9 cellular contexts compared by ENCODE assay signal in the genomic region with DNA sequence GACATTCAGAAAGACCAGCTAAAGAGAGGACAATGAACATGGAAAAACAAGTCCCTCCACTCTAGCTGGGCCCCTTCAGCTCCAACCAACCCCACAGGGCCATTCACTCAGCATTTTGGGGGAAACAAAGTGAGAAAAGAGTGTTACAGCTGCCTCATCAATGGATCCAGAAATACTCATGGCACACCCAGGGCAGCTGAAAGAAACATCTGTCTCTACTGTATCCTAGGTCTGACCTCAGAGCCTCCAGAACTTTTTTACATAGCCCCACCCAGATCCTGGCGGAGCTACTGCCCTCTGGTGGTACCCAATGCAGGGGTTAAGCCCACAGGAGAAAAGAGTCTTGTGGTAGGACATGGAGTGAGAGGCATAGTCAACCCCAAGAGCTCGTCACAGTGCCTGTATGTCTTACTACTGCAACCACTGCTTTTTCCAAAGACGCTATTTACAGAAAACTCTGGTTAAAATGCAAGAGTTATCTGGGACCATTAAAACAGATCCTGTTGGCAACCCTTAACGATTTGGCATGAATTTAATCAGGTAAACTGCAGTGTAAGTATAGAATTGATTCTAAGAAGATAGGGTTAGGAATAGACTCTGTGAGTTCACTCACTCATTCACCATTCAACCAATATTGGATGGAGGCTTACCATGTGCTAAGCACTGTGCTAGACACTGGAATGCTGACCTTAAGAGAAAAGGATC. TPM values are rescaled to one million over a fixed set of nuclear protein-coding genes. Genes with fewer than 3 reads are reported as not detected.
DNase-seq lines count a peak whose midpoint lies in the region; ATAC-seq and TF ChIP-seq lines count a peak whose summit lies in the region.
"Had no signal": no experiment of that assay in that cellular context is flagged by ENCODE, and none has a peak within 500 bp of the region (broad histone marks: within the 10 kb centered on the region; RNA-seq: fewer than 3 reads in every experiment).

No MANE protein-coding gene starts in this region.

- peak overlapping the region; percentile 5 for H3K4me2 ChIP-seq in HCT116 (ENCODE audit: low read length)
- no peak overlapping the region for H3K4me2 ChIP-seq in neural cell (ENCODE audit: low read length)

- peaks cover 47 to 59% of the 10 kb centered on the region in 2 experiments for H3K4me1 ChIP-seq in HCT116 (ENCODE audit: control insufficient read depth in 1 of 2, insufficient read depth in 2 of 2, low read length in 2 of 2)

- H3K9me2 ChIP-seq in HCT116 (ENCODE audit: insufficient read depth) = no peaks in the 10 kb centered on the region
- no peaks in the 10 kb centered on the region for H3K9me2 ChIP-seq in neural cell (ENCODE audit: insufficient read depth, low read length)

- TF ChIP-seq RAD21 in HCT116 (IDR thresholded peaks at IDR 0.05; ENCODE audit: low read depth) = peak; percentile 80
- TF ChIP-seq RAD21 in neural cell (conservative IDR thresholded peaks at IDR 0.05) = no peak

- TF ChIP-seq CTCF in HCT116 (IDR thresholded peaks at IDR 0.05 in 2 of 3, conservative IDR thresholded peaks at IDR 0.05 in 1 of 3; ENCODE audit: borderline replicate concordance in 1 of 3, insufficient read depth in 1 of 3, low read depth in 2 of 3, low read length in 2 of 3) (peak; percentile 83 to 98 (median 90)), brain (conservative IDR thresholded peaks at IDR 0.05) (peak; percentile 25 to 39), neural cell (IDR thresholded peaks at IDR 0.05; ENCODE audit: poor library complexity, severe bottlenecking) (peak; percentile 13), mesothelial cell of epicardium (IDR thresholded peaks at IDR 0.05; ENCODE audit: unreplicated experiment) (no peak)

- CTCF ChIA-PET in HCT116 (lab: Charles Lee) = interaction anchor here (0.6 to 4.6 kb wide), 19 partner anchors 9 to 1143 kb away, joined by 3 to 108 read pairs (median 4); a partner anchor contains a TSS

- H3K27me3 ChIP-seq in HCT116 (ENCODE audit: insufficient read depth, low read length) = no peaks in the 10 kb centered on the region
- H3K27me3 ChIP-seq in neural cell (ENCODE audit: insufficient read depth, low read depth, low read length) = no peaks in the 10 kb centered on the region

- H3F3A ChIP-seq in neural cell (ENCODE audit: insufficient read depth, low read length, poor library complexity, severe bottlenecking) = no peaks in the 10 kb centered on the region

- TF ChIP-seq POLR2A in HCT116 (IDR thresholded peaks at IDR 0.05; ENCODE audit: borderline replicate concordance, extremely low read depth, insufficient read depth, insufficient read length) = no peak

- H3K79me2 ChIP-seq in HCT116 (ENCODE audit: insufficient read depth, low read length) (no peaks in the 10 kb centered on the region), neural cell (replicated peaks; ENCODE audit: insufficient read depth, low read length) (no peaks in the 10 kb centered on the region)

- H3K27ac Mint-ChIP-seq in brain = peak overlapping the region in 1 of 5 experiments; percentile 27
- H3K27ac Mint-ChIP-seq in mesothelial cell of epicardium = no peak overlapping the region

- H4K20me1 ChIP-seq in HCT116 (ENCODE audit: insufficient read depth) (no peaks in the 10 kb centered on the region), neural cell (ENCODE audit: insufficient read depth) (no peaks in the 10 kb centered on the region)

- H3K27me3 Mint-ChIP-seq in brain (no peaks in the 10 kb centered on the region), mesothelial cell of epicardium (ENCODE audit: low read depth) (no peaks in the 10 kb centered on the region)

- TF ChIP-seq EP300 in neural cell (conservative IDR thresholded peaks at IDR 0.05; ENCODE audit: poor library complexity, severe bottlenecking) = no peak

- H3K36me3 ChIP-seq in HCT116 (ENCODE audit: control insufficient read depth in 1 of 2, insufficient read depth in 2 of 2, low read length in 2 of 2) = no peaks in the 10 kb centered on the region
- H3K36me3 ChIP-seq in neural cell (ENCODE audit: insufficient read depth, low read length) = no peaks in the 10 kb centered on the region

- H3K4me3 ChIP-seq in HCT116 (replicated peaks in 1 of 2; ENCODE audit: low read depth in 1 of 2, low read length in 2 of 2) (no peak overlapping the region), neural cell (ENCODE audit: low read length) (no peak overlapping the region)
- H3K4me3 ChIP-seq: lung had no signal

- RAD21 ChIA-PET in HCT116 (lab: Charles Lee; ENCODE audit: low non-redundant PET in 1 of 2, low total read pairs in 2 of 2, uncharacterized antibody in 2 of 2, unreplicated experiment in 2 of 2) = interaction anchor here in 1 of 2 experiments (1.5 to 4.3 kb wide), 2 partner anchors 18 to 25 kb away, joined by 4 to 26 read pairs; no protein-coding TSS in a partner anchor

- H3K27ac ChIP-seq in HCT116 (ENCODE audit: low read depth, low read length) = no peak overlapping the region
- no peak overlapping the region for H3K27ac ChIP-seq in neural cell (ENCODE audit: low read length)

- H3K9me3 Mint-ChIP-seq in brain (no peaks in the 10 kb centered on the region), mesothelial cell of epicardium (no peaks in the 10 kb centered on the region)

- ATAC-seq in HCT116 = peak; percentile 83

- DNase-seq in CMK (ENCODE audit: low read depth) = peak; percentile 47
- DNase-seq in HCT116 (ENCODE audit: low read depth, low spot score) = no peak
- peak; percentile 64 for DNase-seq in RPMI8226
- DNase-seq in NCI-H128 (lab: John Stamatoyannopoulos, UW; ENCODE audit: unreplicated experiment) = no peak
- DNase-seq in DMS114 treated with DMSO at 0.1 percent for 48 hours (lab: John Stamatoyannopoulos, UW; ENCODE audit: unreplicated experiment) = no peak
- DNase-seq in mesothelial cell of epicardium (ENCODE audit: low spot score in 2 of 2, unreplicated experiment in 2 of 2) = no peak

- H2AFZ ChIP-seq in HCT116 (ENCODE audit: low read depth, low read length, poor library complexity, severe bottlenecking) (no peak overlapping the region), neural cell (ENCODE audit: low read depth, low read length) (no peak overlapping the region)

- H3K9ac ChIP-seq in HCT116 (ENCODE audit: low read length) (no peak overlapping the region), neural cell (ENCODE audit: low read length) (no peak overlapping the region)

- peaks cover 34% of the 10 kb centered on the region for H3K4me1 Mint-ChIP-seq in brain
- peaks cover 7% of the 10 kb centered on the region for H3K4me1 Mint-ChIP-seq in mesothelial cell of epicardium

- H3K36me3 Mint-ChIP-seq in brain (no peaks in the 10 kb centered on the region), mesothelial cell of epicardium (no peaks in the 10 kb centered on the region)

- H3K9me3 ChIP-seq in HCT116 (ENCODE audit: control insufficient read depth in 1 of 2, insufficient read depth in 1 of 2, low read depth in 1 of 2, low read length in 2 of 2) (no peaks in the 10 kb centered on the region), neural cell (ENCODE audit: low read length) (no peaks in the 10 kb centered on the region)

- intact Hi-C loops in HCT116 (cut with micrococcal nuclease) = loop anchor here (1.0 kb wide), 1 partner anchor 25 kb away; no protein-coding TSS in a partner anchor

- POLR2A ChIA-PET in HCT116 (lab: Charles Lee) = interaction anchor here (1.0 to 1.3 kb wide), 2 partner anchors 11 to 24 kb away, joined by 5 read pairs; no protein-coding TSS in a partner anchor

- no TSS peak for BruUV-seq in HCT116 (replicated peaks; lab: Mats Ljungman, UMichigan)

- H3K4me3 Mint-ChIP-seq in brain (no peak overlapping the region), mesothelial cell of epicardium (no peak overlapping the region)

TF ChIP-seq in HCT116, 20 proteins besides CTCF, POLR2A, EP300 and RAD21 (continues in another document):
- TF ChIP-seq SIN3A (IDR thresholded peaks at IDR 0.05; ENCODE audit: low read depth) = no peak

TF ChIP-seq in neural cell, 6 proteins besides CTCF, POLR2A, EP300 and RAD21 (continues in another document):
- TF ChIP-seq POLR2AphosphoS5 (IDR thresholded peaks at IDR 0.05) (no peak), MXI1 (conservative IDR thresholded peaks at IDR 0.05; ENCODE audit: poor library complexity, severe bottlenecking) (no peak), SMC3 (conservative IDR thresholded peaks at IDR 0.05; ENCODE audit: poor library complexity) (no peak), EZH2 (IDR thresholded peaks at IDR 0.05; ENCODE audit: borderline replicate concordance, insufficient read depth, low read length, poor library complexity, severe bottlenecking) (no peak)

RNA-seq across cellular contexts. Expression of a gene that starts 37.4 kb away (rescaled TPM):
- total RNA-seq in HCT116 (2021; ENCODE audit: unreplicated experiment) = not detected
- not detected in 2 replicates for polyA plus RNA-seq in HCT116 (2012)
- polyA plus RNA-seq in brain (ENCODE audit: insufficient read depth, low read depth, low replicate concordance) = not detected
- polyA plus RNA-seq in neural cell = not detected in 2 replicates
- polyA minus RNA-seq in neural cell = not detected in 2 replicates
- 0.07 TPM in 1 of 3 replicates, not detected in the others for total RNA-seq in mesothelial cell of epicardium
- total RNA-seq: lung had no signal
- polyA plus RNA-seq: lung had no signal

RNA-seq across cellular contexts. Expression of a gene that starts 45.0 kb away (rescaled TPM):
- 209 TPM for total RNA-seq in HCT116 (2021; ENCODE audit: unreplicated experiment)
- 265 and 299 TPM in 2 replicates for polyA plus RNA-seq in HCT116 (2012)
- 226 TPM for polyA plus RNA-seq in brain (ENCODE audit: insufficient read depth, low read depth, low replicate concordance)
- polyA plus RNA-seq in neural cell = 143 and 154 TPM in 2 replicates
- 66.2 and 73.3 TPM in 2 replicates for polyA minus RNA-seq in neural cell
- 104 to 107 TPM (median 106 TPM) in 3 replicates for total RNA-seq in mesothelial cell of epicardium

RNA-seq across cellular contexts. Expression of a gene that starts 51.7 kb away (rescaled TPM):
- 59.6 TPM for total RNA-seq in HCT116 (2021; ENCODE audit: unreplicated experiment)
- polyA plus RNA-seq in HCT116 (2012) = 57.1 and 60.2 TPM in 2 replicates
- polyA plus RNA-seq in brain (ENCODE audit: insufficient read depth, low read depth, low replicate concordance) = 101 TPM
- 7.7 and 8.3 TPM in 2 replicates for polyA plus RNA-seq in neural cell
- polyA minus RNA-seq in neural cell = 4.9 and 6.7 TPM in 2 replicates
- total RNA-seq in mesothelial cell of epicardium = 61.4 to 71.9 TPM (median 66.1 TPM) in 3 replicates

Comparison
In these comparisons a context has a peak if more than half of its experiments do, and no peak if none do; other contexts are left out.
1. DNase-seq: peak in CMK (single experiment) and RPMI8226 (single experiment); none in HCT116 (single experiment), NCI-H128 (single experiment), DMS114 treated with DMSO at 0.1 percent for 48 hours (single experiment) and mesothelial cell of epicardium (0 of 2).